Comparison of ENCODE assay signal across 9 cellular contexts in genomic region chr1:179295356-179295755, GRCh38. TPM values are rescaled to one million over a fixed set of nuclear protein-coding genes. Genes with fewer than 3 reads are reported as not detected.
DNase-seq lines count a peak whose midpoint lies in the region; ATAC-seq, FAIRE-seq and TF ChIP-seq lines count a peak whose summit lies in the region.
"Had no signal": no experiment of that assay in that cellular context is flagged by ENCODE, and none has a peak within 500 bp of the region (broad histone marks: within the 10 kb centered on the region; RNA-seq: fewer than 3 reads in every experiment).

No MANE protein-coding gene starts in this region.

- DNase-seq in GM12891 (ENCODE audit: insufficient read length, low spot score) (no peak), SJCRH30 (no peak), epithelial cell of proximal tubule (ENCODE audit: low read depth) (no peak), retinal pigment epithelial cell (ENCODE audit: low read depth) (no peak), Ammon's horn (ENCODE audit: low spot score) (no peak), sciatic nerve (ENCODE audit: low spot score) (no peak)

- H3K27ac ChIP-seq in SJCRH30, result peak overlapping the region; percentile 83
- H3K27ac ChIP-seq: SK-N-MC had no signal

- no peaks in the 10 kb centered on the region for H3K27me3 ChIP-seq in SJCRH30

- intact Hi-C loops in sciatic nerve (cut with DNase I), result loop anchor here (10.0 kb wide), 1 partner anchor 59 kb away; no protein-coding TSS in a partner anchor

- no peak for FAIRE-seq in GM12891 (lab: Jason Lieb, UNC)

- no peak for TF ChIP-seq POLR2A in GM12891 (IDR thresholded peaks at IDR 0.05; ENCODE audit: low read depth, low read length)

- H3K36me3 ChIP-seq in SJCRH30, result no peaks in the 10 kb centered on the region

- H3K9me3 ChIP-seq in SJCRH30 (replicated peaks), result no peaks in the 10 kb centered on the region

- ATAC-seq in sciatic nerve (no peak), HG02759 (IDR thresholded peaks at IDR 0.05; ENCODE audit: unreplicated experiment) (no peak), HG03159 (IDR thresholded peaks at IDR 0.05; ENCODE audit: unreplicated experiment) (no peak)

- H3K4me1 ChIP-seq in SJCRH30, result peaks cover 3% of the 10 kb centered on the region

- H3K4me3 ChIP-seq in SJCRH30, result peak overlapping the region; percentile 77
- H3K4me3 ChIP-seq in epithelial cell of proximal tubule (ENCODE audit: low read depth, low read length), result peak overlapping the region; percentile 80
- H3K4me3 ChIP-seq in retinal pigment epithelial cell (ENCODE audit: low read length), result peak overlapping the region; percentile 79

- no peak for TF ChIP-seq CTCF in epithelial cell of proximal tubule (conservative IDR thresholded peaks at IDR 0.05; ENCODE audit: low read depth, low read length)
- TF ChIP-seq CTCF in retinal pigment epithelial cell (conservative IDR thresholded peaks at IDR 0.05; ENCODE audit: low read depth, low read length), result no peak

TF ChIP-seq in GM12891, 5 proteins besides CTCF, POLR2A, EP300 and RAD21:
- TF ChIP-seq SPI1 (IDR thresholded peaks at IDR 0.05; ENCODE audit: low read depth, low read length) (peak; percentile 4; the same call in 1 of the 2 replicates), POLR2AphosphoS5 (IDR thresholded peaks at IDR 0.05; ENCODE audit: low read depth, low read length) (no peak)

RNA-seq across cellular contexts. Expression of gene SOAT1, which starts 1.8 kb away (rescaled TPM):
- polyA plus RNA-seq in GM12891 (2012; ENCODE audit: low read depth, missing spikeins), result 7.6 TPM
- 26.7 and 28.7 TPM in 2 replicates for total RNA-seq in SJCRH30 (2014; rRNA removed; shearing (Covaris generic))
- total RNA-seq in epithelial cell of proximal tubule, result 27.9 and 45.6 TPM in 2 replicates
- 31.3 TPM for total RNA-seq in sciatic nerve
